1 cellular context compared by ENCODE assay signal in the genomic region with DNA sequence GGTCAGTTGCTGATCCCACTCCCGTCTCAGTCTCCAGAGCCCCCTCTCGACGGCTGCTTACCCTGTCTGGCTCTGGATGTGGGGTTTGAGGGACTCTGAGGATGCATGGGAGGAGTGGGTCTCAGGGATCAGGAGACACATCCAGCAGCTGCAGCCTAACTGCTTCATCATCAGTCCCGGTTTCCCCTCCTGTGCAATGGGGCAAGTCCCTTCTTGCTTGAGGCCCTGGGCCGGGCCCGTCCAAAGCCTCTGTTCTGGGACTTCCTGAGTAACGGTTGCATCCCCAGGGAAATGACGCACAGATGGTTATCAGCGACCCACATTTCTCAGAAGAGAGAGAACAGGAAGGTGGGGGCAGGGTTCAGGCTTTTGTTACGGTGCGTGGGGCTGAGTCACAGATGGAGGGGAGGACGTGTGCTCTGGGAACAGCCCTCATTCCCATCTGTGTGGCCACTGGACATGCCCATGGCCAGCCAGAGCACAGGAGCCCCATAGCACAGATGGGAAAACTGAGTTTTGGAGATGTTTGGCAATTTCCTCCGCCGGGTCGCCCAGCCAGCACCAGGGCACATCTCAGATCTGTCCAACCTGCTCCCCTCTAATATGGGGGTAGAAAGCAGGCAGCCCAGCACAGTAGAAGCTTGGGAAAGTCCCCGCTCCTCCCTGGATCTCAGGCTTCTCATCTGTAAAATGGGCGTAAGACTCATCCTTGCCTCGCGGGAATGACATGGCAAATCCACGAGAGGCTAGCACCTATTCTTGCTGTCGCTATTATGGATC.
TF ChIP-seq lines count a peak whose summit lies in the region.

No MANE protein-coding gene starts in this region.

TF ChIP-seq in K562, 482 proteins besides CTCF, POLR2A, EP300 and RAD21 (continued from another document and continues in another):
- TF ChIP-seq, protein P1, sequence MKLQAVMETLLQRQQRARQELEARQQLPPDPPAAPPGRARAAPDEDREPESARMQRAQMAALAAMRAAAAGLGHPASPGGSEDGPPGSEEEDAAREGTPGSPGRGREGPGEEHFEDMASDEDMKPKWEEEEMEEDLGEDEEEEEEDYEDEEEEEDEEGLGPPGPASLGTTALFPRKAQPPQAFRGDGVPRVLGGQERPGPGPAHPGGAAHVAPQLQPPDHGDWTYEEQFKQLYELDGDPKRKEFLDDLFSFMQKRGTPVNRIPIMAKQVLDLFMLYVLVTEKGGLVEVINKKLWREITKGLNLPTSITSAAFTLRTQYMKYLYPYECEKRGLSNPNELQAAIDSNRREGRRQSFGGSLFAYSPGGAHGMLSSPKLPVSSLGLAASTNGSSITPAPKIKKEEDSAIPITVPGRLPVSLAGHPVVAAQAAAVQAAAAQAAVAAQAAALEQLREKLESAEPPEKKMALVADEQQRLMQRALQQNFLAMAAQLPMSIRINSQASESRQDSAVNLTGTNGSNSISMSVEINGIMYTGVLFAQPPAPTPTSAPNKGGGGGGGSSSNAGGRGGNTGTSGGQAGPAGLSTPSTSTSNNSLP (IDR thresholded peaks at IDR 0.05; ENCODE audit: borderline replicate concordance, low read depth, low read length): no peak
- TF ChIP-seq CREB5 (CRISPR knock-in tag; IDR thresholded peaks at IDR 0.05) (no peak), ZNF263 (CRISPR knock-in tag; IDR thresholded peaks at IDR 0.05; ENCODE audit: borderline replicate concordance) (peak; percentile 95), NELFE (IDR thresholded peaks at IDR 0.05; ENCODE audit: insufficient read depth, insufficient read length) (no peak), FOXA1 (IDR thresholded peaks at IDR 0.05; ENCODE audit: borderline replicate concordance) (no peak), MTA3 (IDR thresholded peaks at IDR 0.05; ENCODE audit: borderline replicate concordance) (peak; percentile 94), MTA2 (IDR thresholded peaks at IDR 0.05; ENCODE audit: low read depth) (peak; percentile 43; the same call in 1 of the 2 replicates), ETV6 (IDR thresholded peaks at IDR 0.05; ENCODE audit: borderline replicate concordance in 1 of 2, low read depth in 2 of 2, low read length in 1 of 2) (peak; percentile 42; a peak in 1 of 4 replicates), ETV6 (CRISPR knock-in tag; IDR thresholded peaks at IDR 0.05; ENCODE audit: borderline replicate concordance) (no peak), HES1 (IDR thresholded peaks at IDR 0.05; ENCODE audit: low read depth) (peak; percentile 58), SUPT5H (IDR thresholded peaks at IDR 0.05) (peak; percentile 72), CREM (IDR thresholded peaks at IDR 0.05; ENCODE audit: low read depth) (peak; percentile 97), POLR3G (IDR thresholded peaks at IDR 0.05; ENCODE audit: extremely low read depth, insufficient read length, insufficient replicate concordance) (no peak), SIX5 (IDR thresholded peaks at IDR 0.05; ENCODE audit: borderline replicate concordance in 1 of 2, insufficient read depth in 1 of 2, low read depth in 1 of 2, low read length in 2 of 2) (no peak), SAFB (IDR thresholded peaks at IDR 0.05; ENCODE audit: borderline replicate concordance, low read depth, low read length) (no peak), MED1 (CRISPR knock-in tag; IDR thresholded peaks at IDR 0.05; ENCODE audit: borderline replicate concordance) (no peak), E2F4 (CRISPR knock-in tag; IDR thresholded peaks at IDR 0.05; ENCODE audit: low read depth) (no peak), ZNF551 (CRISPR knock-in tag; IDR thresholded peaks at IDR 0.05) (no peak), ADNP (tag; IDR thresholded peaks at IDR 0.05) (peak; percentile 100), KLF13 (tag; IDR thresholded peaks at IDR 0.05; ENCODE audit: borderline replicate concordance, low read depth) (no peak), BDP1 (IDR thresholded peaks at IDR 0.05; ENCODE audit: insufficient read depth, insufficient read length) (no peak), TAF1 (IDR thresholded peaks at IDR 0.05; ENCODE audit: control insufficient read depth, extremely low read depth, insufficient read depth, low read length, severe bottlenecking) (peak; percentile 54), ZBTB34 (CRISPR knock-in tag; IDR thresholded peaks at IDR 0.05) (peak; percentile 52; the same call in 1 of the 2 replicates), MEF2A (IDR thresholded peaks at IDR 0.05; ENCODE audit: control insufficient read depth, low read depth, low read length) (no peak), E2F8 (IDR thresholded peaks at IDR 0.05; ENCODE audit: low read depth, partially characterized antibody) (peak; percentile 54), ATF7 (IDR thresholded peaks at IDR 0.05) (peak; percentile 93), HEY1 (CRISPR knock-in tag; IDR thresholded peaks at IDR 0.05; ENCODE audit: borderline replicate concordance) (no peak; the same call in 1 of the 2 replicates), ZNF518B (CRISPR knock-in tag; IDR thresholded peaks at IDR 0.05) (no peak), BHLHE40 (IDR thresholded peaks at IDR 0.05; ENCODE audit: low read length) (peak; percentile 43; the same call in 1 of the 2 replicates), CREB1 (IDR thresholded peaks at IDR 0.05) (peak; percentile 77), CREB1 (CRISPR knock-in tag; IDR thresholded peaks at IDR 0.05) (peak; percentile 87), GABPA (tag; conservative IDR thresholded peaks at IDR 0.05; ENCODE audit: low read depth) (peak; percentile 90), BCOR (IDR thresholded peaks at IDR 0.05) (peak; percentile 100), RUNX1 (IDR thresholded peaks at IDR 0.05; ENCODE audit: low read depth) (no peak)
- TF ChIP-seq, protein P2, sequence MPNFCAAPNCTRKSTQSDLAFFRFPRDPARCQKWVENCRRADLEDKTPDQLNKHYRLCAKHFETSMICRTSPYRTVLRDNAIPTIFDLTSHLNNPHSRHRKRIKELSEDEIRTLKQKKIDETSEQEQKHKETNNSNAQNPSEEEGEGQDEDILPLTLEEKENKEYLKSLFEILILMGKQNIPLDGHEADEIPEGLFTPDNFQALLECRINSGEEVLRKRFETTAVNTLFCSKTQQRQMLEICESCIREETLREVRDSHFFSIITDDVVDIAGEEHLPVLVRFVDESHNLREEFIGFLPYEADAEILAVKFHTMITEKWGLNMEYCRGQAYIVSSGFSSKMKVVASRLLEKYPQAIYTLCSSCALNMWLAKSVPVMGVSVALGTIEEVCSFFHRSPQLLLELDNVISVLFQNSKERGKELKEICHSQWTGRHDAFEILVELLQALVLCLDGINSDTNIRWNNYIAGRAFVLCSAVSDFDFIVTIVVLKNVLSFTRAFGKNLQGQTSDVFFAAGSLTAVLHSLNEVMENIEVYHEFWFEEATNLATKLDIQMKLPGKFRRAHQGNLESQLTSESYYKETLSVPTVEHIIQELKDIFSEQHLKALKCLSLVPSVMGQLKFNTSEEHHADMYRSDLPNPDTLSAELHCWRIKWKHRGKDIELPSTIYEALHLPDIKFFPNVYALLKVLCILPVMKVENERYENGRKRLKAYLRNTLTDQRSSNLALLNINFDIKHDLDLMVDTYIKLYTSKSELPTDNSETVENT (CRISPR knock-in tag; IDR thresholded peaks at IDR 0.05): no peak
- TF ChIP-seq, protein P3, sequence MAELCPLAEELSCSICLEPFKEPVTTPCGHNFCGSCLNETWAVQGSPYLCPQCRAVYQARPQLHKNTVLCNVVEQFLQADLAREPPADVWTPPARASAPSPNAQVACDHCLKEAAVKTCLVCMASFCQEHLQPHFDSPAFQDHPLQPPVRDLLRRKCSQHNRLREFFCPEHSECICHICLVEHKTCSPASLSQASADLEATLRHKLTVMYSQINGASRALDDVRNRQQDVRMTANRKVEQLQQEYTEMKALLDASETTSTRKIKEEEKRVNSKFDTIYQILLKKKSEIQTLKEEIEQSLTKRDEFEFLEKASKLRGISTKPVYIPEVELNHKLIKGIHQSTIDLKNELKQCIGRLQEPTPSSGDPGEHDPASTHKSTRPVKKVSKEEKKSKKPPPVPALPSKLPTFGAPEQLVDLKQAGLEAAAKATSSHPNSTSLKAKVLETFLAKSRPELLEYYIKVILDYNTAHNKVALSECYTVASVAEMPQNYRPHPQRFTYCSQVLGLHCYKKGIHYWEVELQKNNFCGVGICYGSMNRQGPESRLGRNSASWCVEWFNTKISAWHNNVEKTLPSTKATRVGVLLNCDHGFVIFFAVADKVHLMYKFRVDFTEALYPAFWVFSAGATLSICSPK (IDR thresholded peaks at IDR 0.05; ENCODE audit: borderline replicate concordance): no peak
- TF ChIP-seq, protein P4, sequence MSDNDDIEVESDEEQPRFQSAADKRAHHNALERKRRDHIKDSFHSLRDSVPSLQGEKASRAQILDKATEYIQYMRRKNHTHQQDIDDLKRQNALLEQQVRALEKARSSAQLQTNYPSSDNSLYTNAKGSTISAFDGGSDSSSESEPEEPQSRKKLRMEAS (CRISPR knock-in tag; IDR thresholded peaks at IDR 0.05): peak; percentile 26; the same call in 1 of the 2 replicates
